In genomic region chr5:141793881-141794280, GRCh38 we compare ENCODE assay signal across 29 cellular contexts.
"Had no signal": no experiment of that assay in that cellular context is flagged by ENCODE, and none has a peak within 500 bp of the region (broad histone marks: within the 10 kb centered on the region; RNA-seq: fewer than 3 reads in every experiment).

No MANE protein-coding gene starts in this region.

- H3K9me3 Mint-ChIP-seq: activated B cell treated with CpG ODN at 0.5 μM for 24 hours; activated CD8-positive, alpha-beta T cell treated with anti-CD3 and anti-CD28 coated beads for 36 hours; activated T-cell treated with anti-CD3 and anti-CD28 coated beads, Interleukin-2, amount 50 U/mL, for 72 hours; central memory CD8-positive, alpha-beta T cell; T-cell; T-helper 1 cell treated with Interleukin-12 subunit alpha and Interleukin-12 subunit beta and Interleukin-4 antibody, amounts not matched to agents 30 μg/mL and 1 μg/mL, for 36 hours; T-helper 2 cell treated with Interferon-gamma antibody and Interleukin-4, amounts not matched to agents 5 μg/mL and 100 μg/mL, for 36 hours had no signal

- H3K9me3 ChIP-seq: colonic mucosa, esophagus squamous epithelium, gastroesophageal sphincter, heart right ventricle had no signal

- H3K4me1 Mint-ChIP-seq: activated B cell treated with CpG ODN at 0.5 μM for 24 hours; central memory CD8-positive, alpha-beta T cell had no signal

- H3K4me3 Mint-ChIP-seq: activated B cell treated with CpG ODN at 0.5 μM for 24 hours; activated CD8-positive, alpha-beta T cell treated with anti-CD3 and anti-CD28 coated beads for 36 hours; activated naive CD8-positive, alpha-beta T cell; activated T-cell treated with anti-CD3 and anti-CD28 coated beads, Interleukin-2, amount 50 U/mL, for 72 hours; central memory CD8-positive, alpha-beta T cell; T-cell; T-helper 1 cell treated with Interleukin-12 subunit alpha and Interleukin-12 subunit beta and Interleukin-4 antibody, amounts not matched to agents 30 μg/mL and 1 μg/mL, for 36 hours; T-helper 2 cell treated with Interferon-gamma antibody and Interleukin-4, amounts not matched to agents 5 μg/mL and 100 μg/mL, for 36 hours had no signal

- H3K27me3 ChIP-seq: colonic mucosa had no signal

- H3K4me1 ChIP-seq: colonic mucosa, esophagus squamous epithelium, gastroesophageal sphincter had no signal

- H3K36me3 Mint-ChIP-seq: activated naive CD8-positive, alpha-beta T cell; T-cell had no signal

- H3K36me3 ChIP-seq: brain microvascular endothelial cell, colonic mucosa, esophagus squamous epithelium, gastroesophageal sphincter, heart right ventricle had no signal

- DNase-seq: activated B cell treated with CpG ODN at 0.5 μM for 24 hours; activated CD4-positive, alpha-beta T cell treated with anti-CD3 and anti-CD28 coated beads for 48 hours; activated CD4-positive, alpha-beta T cell treated with anti-CD3 and anti-CD28 coated beads, Interleukin-2, amount 50 U/mL, for 1 hour; activated CD4-positive, alpha-beta T cell treated with anti-CD3 and anti-CD28 coated beads, Interleukin-2, amount 50 U/mL, for 48 hours; activated CD8-positive, alpha-beta memory T cell treated with anti-CD3 and anti-CD28 coated beads for 24 hours; activated CD8-positive, alpha-beta memory T cell treated with anti-CD3 and anti-CD28 coated beads, Interleukin-2, amount 50 U/mL, for 4 hours; activated CD8-positive, alpha-beta T cell treated with anti-CD3 and anti-CD28 coated beads for 36 hours; activated effector memory CD4-positive, alpha-beta T cell treated with Interleukin-2 at 50 U/mL for 16 hours; activated gamma-delta T cell treated with Interleukin-2 at 50 U/mL for 16 hours; activated naive CD4-positive, alpha-beta T cell treated with anti-CD3 and anti-CD28 coated beads, Interleukin-2, amount 50 U/mL, for 16 hours; activated naive CD4-positive, alpha-beta T cell treated with Interleukin-2 at 50 U/mL for 16 hours; activated T-cell treated with anti-CD3 and anti-CD28 coated beads, Interleukin-2, amount 50 U/mL, for 1 hour; activated T-cell treated with anti-CD3 and anti-CD28 coated beads, Interleukin-2, amount 50 U/mL, for 72 hours; amniotic stem cell; brain microvascular endothelial cell; colonic mucosa; effector CD8-positive, alpha-beta T cell; esophagus squamous epithelium; foreskin melanocyte; heart right ventricle; SW 1271; T-cell had no signal

- H3K27ac Mint-ChIP-seq: activated B cell treated with CpG ODN at 0.5 μM for 24 hours; activated CD8-positive, alpha-beta T cell treated with anti-CD3 and anti-CD28 coated beads for 36 hours; activated naive CD8-positive, alpha-beta T cell; activated T-cell treated with anti-CD3 and anti-CD28 coated beads, Interleukin-2, amount 50 U/mL, for 72 hours; T-cell; T-helper 1 cell treated with Interleukin-12 subunit alpha and Interleukin-12 subunit beta and Interleukin-4 antibody, amounts not matched to agents 30 μg/mL and 1 μg/mL, for 36 hours; T-helper 2 cell treated with Interferon-gamma antibody and Interleukin-4, amounts not matched to agents 5 μg/mL and 100 μg/mL, for 36 hours had no signal

- H3K4me3 ChIP-seq: colonic mucosa, esophagus squamous epithelium, gastroesophageal sphincter, heart right ventricle had no signal

- H3K27ac ChIP-seq: brain microvascular endothelial cell, colonic mucosa, epithelial cell of prostate, esophagus squamous epithelium, gastroesophageal sphincter, heart right ventricle had no signal

- ATAC-seq: activated CD4-positive, CD25-positive, alpha-beta regulatory T cell treated with anti-CD3 and anti-CD28 coated beads, Interleukin-2, amount 50 U/mL, for 24 hours; activated CD8-positive, alpha-beta T cell treated with anti-CD3 and anti-CD28 coated beads for 36 hours; activated T-cell treated with anti-CD3 and anti-CD28 coated beads, Interleukin-2, amount 50 U/mL, for 72 hours; gastroesophageal sphincter; heart right ventricle; T-cell had no signal
